In the genomic region with DNA sequence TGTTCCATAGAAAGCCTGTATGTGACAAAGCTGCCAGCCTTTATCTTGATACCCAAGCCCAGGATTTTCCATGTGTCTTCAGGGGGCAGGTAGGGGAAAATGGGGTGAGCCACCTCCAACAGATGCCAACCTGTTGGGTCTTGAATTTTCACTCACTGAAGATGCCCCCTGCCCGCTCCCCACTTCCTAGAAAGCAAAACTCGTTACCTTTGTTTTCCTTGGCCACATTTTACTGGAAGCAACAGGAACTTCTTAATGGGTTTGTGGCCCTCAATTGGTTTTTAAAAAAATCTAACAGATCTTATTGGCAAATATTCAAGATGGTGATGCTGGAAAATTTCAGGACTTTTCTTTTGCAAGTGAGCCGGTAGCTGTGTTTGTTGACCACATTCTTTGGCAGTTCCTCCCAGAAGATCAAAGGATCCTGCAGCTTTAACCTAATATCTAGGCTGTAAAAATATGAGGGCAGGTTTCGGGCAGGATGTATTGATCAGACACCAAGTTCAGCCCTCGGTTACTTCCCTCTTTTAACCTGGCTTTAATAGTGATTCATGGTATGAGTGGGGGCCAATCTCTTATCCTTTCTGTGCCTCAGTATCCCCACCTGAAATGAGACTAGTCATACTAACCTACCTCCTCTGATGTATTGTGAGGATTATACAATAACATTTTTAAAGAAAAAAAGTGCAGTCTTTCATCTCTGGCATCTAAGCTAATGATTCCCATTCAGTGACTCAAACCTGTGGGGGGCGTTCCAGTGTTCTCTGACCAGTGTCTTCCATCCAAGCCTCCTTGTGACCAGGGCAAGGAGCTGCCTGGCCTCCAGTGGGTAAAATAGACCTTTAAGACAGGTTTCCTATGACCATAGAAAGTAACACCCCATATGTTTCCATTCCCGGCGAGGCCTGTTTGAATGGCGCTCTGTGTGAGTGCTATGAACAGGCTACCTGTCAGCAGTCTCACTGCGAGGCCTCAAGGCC, we compare ENCODE assay signal across 22 cellular contexts. TPM values are rescaled to one million over a fixed set of nuclear protein-coding genes. Genes with fewer than 3 reads are reported as not detected.
DNase-seq lines count a peak whose midpoint lies in the region; ATAC-seq, FAIRE-seq and TF ChIP-seq lines count a peak whose summit lies in the region.
"Had no signal": no experiment of that assay in that cellular context is flagged by ENCODE, and none has a peak within 500 bp of the region (broad histone marks: within the 10 kb centered on the region; RNA-seq: fewer than 3 reads in every experiment).

No MANE protein-coding gene starts in this region.

- H3K9me3 ChIP-seq in GM23248 (ENCODE audit: low read depth) (no peaks in the 10 kb centered on the region), small intestine (ENCODE audit: control insufficient read depth, low read depth) (no peaks in the 10 kb centered on the region), SK-N-SH (no peaks in the 10 kb centered on the region)

- ATAC-seq in GM19463 (IDR thresholded peaks at IDR 0.05; ENCODE audit: unreplicated experiment) (no peak), GM18867 (IDR thresholded peaks at IDR 0.05; ENCODE audit: unreplicated experiment) (no peak)
- ATAC-seq: Panc1 had no signal

- H3K27ac ChIP-seq in GM23248 (no peak overlapping the region), small intestine (ENCODE audit: low read depth in 1 of 2, low read length in 1 of 2) (no peak overlapping the region), SK-N-SH (ENCODE audit: low read depth in 2 of 2, low read length in 1 of 2) (no peak overlapping the region)

- H4K20me1 ChIP-seq in GM23248 (ENCODE audit: insufficient read depth) = no peaks in the 10 kb centered on the region
- H4K20me1 ChIP-seq in SK-N-SH (ENCODE audit: insufficient read depth) = no peaks in the 10 kb centered on the region

- H3K9me2 ChIP-seq in GM23248 (ENCODE audit: insufficient read depth) = no peaks in the 10 kb centered on the region
- no peaks in the 10 kb centered on the region for H3K9me2 ChIP-seq in SK-N-SH

- H3K36me3 ChIP-seq in GM23248 (ENCODE audit: low read depth) = peaks cover 10% of the 10 kb centered on the region; the same call in 1 of the 2 replicates
- H3K36me3 ChIP-seq in small intestine (ENCODE audit: control insufficient read depth in 2 of 2, insufficient read depth in 2 of 2, low read length in 2 of 2) = peaks cover 5 to 7% of the 10 kb centered on the region in 2 donors
- peaks cover 2 to 14% of the 10 kb centered on the region in 2 experiments for H3K36me3 ChIP-seq in SK-N-SH (replicated peaks in 1 of 2; ENCODE audit: control insufficient read depth in 1 of 2, insufficient read depth in 2 of 2, low read length in 1 of 2)

- H3K4me2 ChIP-seq in GM23248 (ENCODE audit: unreplicated experiment) (no peak overlapping the region), SK-N-SH (no peak overlapping the region)

- no peak for FAIRE-seq in small intestine (lab: Jason Lieb, UNC)
- FAIRE-seq: HTR-8/SVneo had no signal

- H3K4me3 ChIP-seq in GM23248 = no peak overlapping the region
- H3K4me3 ChIP-seq in small intestine (ENCODE audit: low read depth in 1 of 2, low read length in 2 of 2) = no peak overlapping the region
- no peak overlapping the region for H3K4me3 ChIP-seq in SK-N-SH (ENCODE audit: low read depth in 2 of 2, low read length in 1 of 2)

- POLR2A ChIA-PET in SK-N-SH (lab: Yijun Ruan, JAX) = no interaction called here

- H3K9ac ChIP-seq in GM23248 (no peak overlapping the region), SK-N-SH (no peak overlapping the region)

- in situ Hi-C loops in GM23248 (cut with MboI) = loop anchor here (25.0 kb wide), 1 partner anchor 282 kb away; no protein-coding TSS in a partner anchor

- DNase-seq in GM23248 = peak; percentile 12
- DNase-seq in SW480 (ENCODE audit: low spot score) = peak; percentile 13
- DNase-seq in kidney tubule cell (ENCODE audit: low spot score) = peak; percentile 25
- DNase-seq in small intestine = peak; percentile 31
- DNase-seq in stimulated activated CD4-positive, alpha-beta T cell treated with anti-CD3 and anti-CD28 coated beads, Interleukin-12 subunit alpha, Interleukin-12 subunit beta, amount 100 ng/mL, for 4 hours = no peak
- DNase-seq in SK-N-SH = no peak
- DNase-seq: CD4-positive, CD25-positive, alpha-beta regulatory T cell; DMS 273 treated with DMSO at 0.1 percent for 48 hours; DMS79 treated with DMSO at 0.1 percent for 48 hours; GOT3; HCEC 1CT; IMR-90; MV-4-11; NCI-H1105 treated with DMSO at 0.1 percent for 48 hours; NCI-H2029 treated with DMSO at 0.1 percent for 48 hours; NCI-H2171; NCI-H524 treated with DMSO at 0.1 percent for 48 hours; NCI-H82 had no signal

- H3F3A ChIP-seq in GM23248 (ENCODE audit: insufficient read depth) = no peaks in the 10 kb centered on the region
- no peaks in the 10 kb centered on the region for H3F3A ChIP-seq in SK-N-SH (replicated peaks; ENCODE audit: insufficient read depth)

- WGBS in GM23248 (ENCODE audit: low coverage in 1 of 2, low lambda C conversion rate in 2 of 2, missing lambda C conversion rate in 2 of 2), 2 experiments = 51 to 64% methylated on average over 9 to 10 of the region's 10 CpGs
- 38 to 69% (median 51%) methylated on average over 10 of the region's 10 CpGs for WGBS in small intestine, 3 donors
- 85% methylated on average over 5 of the region's 10 CpGs for WGBS in SK-N-SH (ENCODE audit: low lambda C conversion rate)

- CTCF ChIA-PET in SK-N-SH (lab: Yijun Ruan, JAX) = interaction anchor here (0.9 to 2.5 kb wide), 2 partner anchors 9 to 16 kb away, joined by 3 to 12 read pairs; no protein-coding TSS in a partner anchor

- H3K79me2 ChIP-seq in GM23248 (ENCODE audit: insufficient read depth) (no peaks in the 10 kb centered on the region), SK-N-SH (ENCODE audit: insufficient read depth) (no peaks in the 10 kb centered on the region)

- TF ChIP-seq EP300 in SK-N-SH (IDR thresholded peaks at IDR 0.05; ENCODE audit: borderline replicate concordance in 1 of 2, low read depth in 1 of 2, low read length in 1 of 2) = no peak

- TF ChIP-seq CTCF in SK-N-SH (IDR thresholded peaks at IDR 0.05) = no peak

- H2AFZ ChIP-seq in GM23248 (no peak overlapping the region), SK-N-SH (ENCODE audit: low read depth) (no peak overlapping the region)

- no peak for TF ChIP-seq RAD21 in SK-N-SH (IDR thresholded peaks at IDR 0.05; ENCODE audit: low read length)

- no peaks in the 10 kb centered on the region for H3K4me1 ChIP-seq in GM23248 (ENCODE audit: insufficient read depth)
- H3K4me1 ChIP-seq in small intestine (ENCODE audit: control insufficient read depth in 2 of 2, insufficient read depth in 1 of 2, low read depth in 1 of 2, low read length in 1 of 2) = no peaks in the 10 kb centered on the region
- H3K4me1 ChIP-seq in SK-N-SH (ENCODE audit: control insufficient read depth in 1 of 2, insufficient read depth in 2 of 2, low read depth in 1 of 2, low read length in 1 of 2) = no peaks in the 10 kb centered on the region

- peaks cover 8% of the 10 kb centered on the region; the same call in 1 of the 2 replicates for H3K27me3 ChIP-seq in GM23248 (replicated peaks; ENCODE audit: insufficient read depth)
- no peaks in the 10 kb centered on the region for H3K27me3 ChIP-seq in small intestine (ENCODE audit: control insufficient read depth in 2 of 2, insufficient read depth in 2 of 2, low read length in 2 of 2)
- H3K27me3 ChIP-seq in SK-N-SH (ENCODE audit: insufficient read depth) = no peaks in the 10 kb centered on the region

TF ChIP-seq in SK-N-SH, 30 proteins besides CTCF, POLR2A, EP300 and RAD21 (continues in another document):
- TF ChIP-seq TAF1 (IDR thresholded peaks at IDR 0.05; ENCODE audit: borderline replicate concordance, low read depth, low read length) = no peak
- no peak for TF ChIP-seq NFIC (IDR thresholded peaks at IDR 0.05; ENCODE audit: borderline replicate concordance)
- no peak for TF ChIP-seq FOXJ3 (CRISPR knock-in tag; IDR thresholded peaks at IDR 0.05)
- TF ChIP-seq, protein P1, sequence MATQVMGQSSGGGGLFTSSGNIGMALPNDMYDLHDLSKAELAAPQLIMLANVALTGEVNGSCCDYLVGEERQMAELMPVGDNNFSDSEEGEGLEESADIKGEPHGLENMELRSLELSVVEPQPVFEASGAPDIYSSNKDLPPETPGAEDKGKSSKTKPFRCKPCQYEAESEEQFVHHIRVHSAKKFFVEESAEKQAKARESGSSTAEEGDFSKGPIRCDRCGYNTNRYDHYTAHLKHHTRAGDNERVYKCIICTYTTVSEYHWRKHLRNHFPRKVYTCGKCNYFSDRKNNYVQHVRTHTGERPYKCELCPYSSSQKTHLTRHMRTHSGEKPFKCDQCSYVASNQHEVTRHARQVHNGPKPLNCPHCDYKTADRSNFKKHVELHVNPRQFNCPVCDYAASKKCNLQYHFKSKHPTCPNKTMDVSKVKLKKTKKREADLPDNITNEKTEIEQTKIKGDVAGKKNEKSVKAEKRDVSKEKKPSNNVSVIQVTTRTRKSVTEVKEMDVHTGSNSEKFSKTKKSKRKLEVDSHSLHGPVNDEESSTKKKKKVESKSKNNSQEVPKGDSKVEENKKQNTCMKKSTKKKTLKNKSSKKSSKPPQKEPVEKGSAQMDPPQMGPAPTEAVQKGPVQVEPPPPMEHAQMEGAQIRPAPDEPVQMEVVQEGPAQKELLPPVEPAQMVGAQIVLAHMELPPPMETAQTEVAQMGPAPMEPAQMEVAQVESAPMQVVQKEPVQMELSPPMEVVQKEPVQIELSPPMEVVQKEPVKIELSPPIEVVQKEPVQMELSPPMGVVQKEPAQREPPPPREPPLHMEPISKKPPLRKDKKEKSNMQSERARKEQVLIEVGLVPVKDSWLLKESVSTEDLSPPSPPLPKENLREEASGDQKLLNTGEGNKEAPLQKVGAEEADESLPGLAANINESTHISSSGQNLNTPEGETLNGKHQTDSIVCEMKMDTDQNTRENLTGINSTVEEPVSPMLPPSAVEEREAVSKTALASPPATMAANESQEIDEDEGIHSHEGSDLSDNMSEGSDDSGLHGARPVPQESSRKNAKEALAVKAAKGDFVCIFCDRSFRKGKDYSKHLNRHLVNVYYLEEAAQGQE (IDR thresholded peaks at IDR 0.05; ENCODE audit: low read depth, low read length) = no peak
- no peak for TF ChIP-seq RCOR1 (IDR thresholded peaks at IDR 0.05; ENCODE audit: low read length)
- TF ChIP-seq FOXM1 (IDR thresholded peaks at IDR 0.05; ENCODE audit: low read depth) = no peak
- TF ChIP-seq SMC3 (IDR thresholded peaks at IDR 0.05; ENCODE audit: low read depth, low read length) = no peak

RNA-seq across cellular contexts. Expression of a gene that starts 21.3 kb away (rescaled TPM):
- 35.8 and 47.2 TPM in 2 replicates for total RNA-seq in GM23248 (2014; rRNA removed; shearing (Covaris generic))
- polyA plus RNA-seq in GM23248 (2016; fragmentation: Nextera tagmentation; extraction: Ambion mirVana) (35.4 and 37.6 TPM in 2 replicates), small intestine (10 to 100 TPM; 43.4 to 68.4 (median 44.9) TPM), SK-N-SH (2012; rRNA removed) (14.7 and 18.9 TPM in 2 replicates)
- polyA plus RNA-seq in SK-N-SH (2012; cell fraction: cytosol; rRNA removed) = 20.2 and 21.8 TPM in 2 replicates
- 10.6 and 23.2 TPM in 2 replicates for polyA plus RNA-seq in SK-N-SH (2012; cell fraction: nucleus; rRNA removed)

RNA-seq across cellular contexts. Expression of a gene that starts 57.9 kb away (rescaled TPM):
- not detected in 2 replicates for total RNA-seq in GM23248 (2014; rRNA removed; shearing (Covaris generic))
- not detected in 2 replicates for polyA plus RNA-seq in GM23248 (2016; fragmentation: Nextera tagmentation; extraction: Ambion mirVana)
- polyA plus RNA-seq in small intestine = under 1 TPM in 2 of 3 donors, not detected in 1; under 0.01 to 0.39 TPM
- not detected in 2 replicates for polyA plus RNA-seq in SK-N-SH (2012; rRNA removed)
- polyA plus RNA-seq in SK-N-SH (2012; cell fraction: cytosol; rRNA removed) = 0.01 TPM in 1 of 2 replicates, not detected in the other
- 0.01 and 0.02 TPM in 2 replicates for polyA plus RNA-seq in SK-N-SH (2012; cell fraction: nucleus; rRNA removed)
- total RNA-seq: CD4-positive, CD25-positive, alpha-beta regulatory T cell; IMR-90 had no signal
- polyA plus RNA-seq: CD4-positive, CD25-positive, alpha-beta regulatory T cell; IMR-90 had no signal

Comparison
In these comparisons a context has a peak if more than half of its experiments do, and no peak if none do; other contexts are left out.
1. DNase-seq: peak in GM23248 (single experiment), SW480 (single experiment), kidney tubule cell (single experiment) and small intestine (single experiment); none in stimulated activated CD4-positive, alpha-beta T cell treated with anti-CD3 and anti-CD28 coated beads, Interleukin-12 subunit alpha, Interleukin-12 subunit beta, amount 100 ng/mL, for 4 hours (single experiment) and SK-N-SH (single experiment).